23 cellular contexts compared by ENCODE assay signal in the genomic region with DNA sequence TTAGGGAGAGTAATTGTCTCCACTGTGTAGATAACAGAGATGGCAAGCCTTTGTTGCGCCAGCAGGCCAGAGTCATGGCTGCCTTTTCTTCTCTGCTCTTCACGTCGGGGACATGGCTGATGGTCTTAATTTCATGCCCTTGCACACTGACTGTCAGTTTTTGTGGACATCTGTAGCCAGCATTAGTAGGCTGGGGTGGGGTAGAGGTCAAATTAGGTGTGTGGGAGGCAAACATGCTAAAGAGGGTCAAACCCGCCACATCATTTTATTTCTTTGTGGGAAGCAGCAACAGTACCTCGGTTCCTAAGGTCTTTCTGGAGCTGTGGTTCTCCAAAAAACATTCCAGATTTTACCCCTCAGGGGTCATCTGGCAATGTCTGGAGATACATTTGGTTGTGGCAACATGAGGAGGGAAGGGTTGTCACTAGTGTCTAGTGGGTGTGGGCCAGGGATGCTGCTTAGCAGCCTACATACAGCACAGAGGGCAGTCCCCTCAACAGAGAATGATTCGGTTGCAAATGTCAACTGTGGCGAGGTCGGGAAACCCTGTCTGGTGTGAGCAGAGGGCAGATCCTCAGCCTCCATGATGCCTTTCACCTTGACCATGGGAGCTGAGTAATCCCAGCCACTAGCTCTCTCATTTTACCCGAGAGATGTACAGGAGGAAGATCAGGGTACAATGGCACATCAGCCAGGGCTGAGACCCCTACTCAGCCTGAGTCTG. TPM values are rescaled to one million over a fixed set of nuclear protein-coding genes. Genes with fewer than 3 reads are reported as not detected.
DNase-seq lines count a peak whose midpoint lies in the region; ATAC-seq, FAIRE-seq and TF ChIP-seq lines count a peak whose summit lies in the region.
"Had no signal": no experiment of that assay in that cellular context is flagged by ENCODE, and none has a peak within 500 bp of the region (broad histone marks: within the 10 kb centered on the region; RNA-seq: fewer than 3 reads in every experiment).

No MANE protein-coding gene starts in this region.

- H3K36me3 ChIP-seq in CD8-positive, alpha-beta T cell (ENCODE audit: insufficient read depth, low read length), result no peaks in the 10 kb centered on the region

- no peak for TF ChIP-seq CTCF in activated CD8-positive, alpha-beta T cell treated with anti-CD3 and anti-CD28 coated beads for 36 hours (IDR thresholded peaks at IDR 0.05)
- TF ChIP-seq CTCF in CD8-positive, alpha-beta T cell (IDR thresholded peaks at IDR 0.05), result no peak
- TF ChIP-seq CTCF in HFFc6 (IDR thresholded peaks at IDR 0.05), result no peak

- peak; percentile 79 for DNase-seq in activated CD8-positive, alpha-beta T cell treated with anti-CD3 and anti-CD28 coated beads for 36 hours
- no peak for DNase-seq in activated CD8-positive, alpha-beta T cell treated with anti-CD3 and anti-CD28 coated beads, Interleukin-2, amount 10 ng/mL, durations not matched to agents 7 days and 5 days
- no peak for DNase-seq in CD8-positive, alpha-beta T cell
- DNase-seq in activated naive CD8-positive, alpha-beta T cell treated with anti-CD3 and anti-CD28 coated beads for 36 hours, result no peak
- DNase-seq in stimulated activated effector memory CD8-positive, alpha-beta T cell treated with anti-CD3 and anti-CD28 coated beads, Interleukin-12 subunit alpha, Interleukin-12 subunit beta, amount 100 ng/mL, for 72 hours (ENCODE audit: low spot score in 2 of 2), result no peak
- DNase-seq in germinal center (ENCODE audit: low spot score) (no peak), urothelium cell line (ENCODE audit: low spot score) (no peak), HFFc6 (no peak)
- DNase-seq: amygdala, DMS 273 treated with DMSO at 0.1 percent for 48 hours, mammary epithelial cell, NCI-H1105, NCI-H2081 treated with DMSO at 0.1 percent for 48 hours, occipital lobe, SIG-M5, T-helper 1 cell, trophoblast cell had no signal

- intact Hi-C loops in activated CD8-positive, alpha-beta T cell treated with anti-CD3 and anti-CD28 coated beads for 36 hours (cut with micrococcal nuclease), result loop anchor here (2.0 kb wide), 1 partner anchor 88 kb away; no protein-coding TSS in a partner anchor
- intact Hi-C loops in CD8-positive, alpha-beta T cell (cut with DNase I, micrococcal nuclease), result no loop called here

- no peak for FAIRE-seq in urothelium cell line (lab: Jason Lieb, UNC)
- FAIRE-seq: bronchial epithelial cell, G401.6, GM18507 had no signal

- peaks cover 80% of the 10 kb centered on the region for H3K4me1 ChIP-seq in CD8-positive, alpha-beta T cell (ENCODE audit: insufficient read depth, low read length)

- peak overlapping the region; percentile 86 for H3K27ac Mint-ChIP-seq in activated CD8-positive, alpha-beta T cell treated with anti-CD3 and anti-CD28 coated beads for 36 hours
- no peak overlapping the region for H3K27ac Mint-ChIP-seq in activated CD8-positive, alpha-beta T cell treated with anti-CD3 and anti-CD28 coated beads, Interleukin-2, amount 10 ng/mL, durations not matched to agents 7 days and 5 days
- peak overlapping the region; percentile 82 for H3K27ac Mint-ChIP-seq in CD8-positive, alpha-beta T cell
- H3K27ac Mint-ChIP-seq in activated naive CD8-positive, alpha-beta T cell treated with anti-CD3 and anti-CD28 coated beads for 36 hours, result peak overlapping the region; percentile 49
- H3K27ac Mint-ChIP-seq in stimulated activated effector memory CD8-positive, alpha-beta T cell treated with anti-CD3 and anti-CD28 coated beads, Interleukin-12 subunit alpha, Interleukin-12 subunit beta, amount 100 ng/mL, for 72 hours, result peak overlapping the region; percentile 95
- H3K27ac Mint-ChIP-seq in HFFc6, result no peak overlapping the region; the same call in 1 of the 2 replicates
- H3K27ac Mint-ChIP-seq: GM23338 had no signal

- peaks cover 20% of the 10 kb centered on the region for H3K36me3 Mint-ChIP-seq in activated CD8-positive, alpha-beta T cell treated with anti-CD3 and anti-CD28 coated beads for 36 hours (ENCODE audit: low read depth)
- H3K36me3 Mint-ChIP-seq in activated CD8-positive, alpha-beta T cell treated with anti-CD3 and anti-CD28 coated beads, Interleukin-2, amount 10 ng/mL, durations not matched to agents 7 days and 5 days (ENCODE audit: low read depth), result peaks cover 13% of the 10 kb centered on the region
- H3K36me3 Mint-ChIP-seq in CD8-positive, alpha-beta T cell, result peaks cover 68% of the 10 kb centered on the region
- peaks cover 29% of the 10 kb centered on the region for H3K36me3 Mint-ChIP-seq in activated naive CD8-positive, alpha-beta T cell treated with anti-CD3 and anti-CD28 coated beads for 36 hours
- H3K36me3 Mint-ChIP-seq in stimulated activated effector memory CD8-positive, alpha-beta T cell treated with anti-CD3 and anti-CD28 coated beads, Interleukin-12 subunit alpha, Interleukin-12 subunit beta, amount 100 ng/mL, for 72 hours, result peaks cover 20% of the 10 kb centered on the region
- H3K36me3 Mint-ChIP-seq in HFFc6 (ENCODE audit: low read depth), result peaks cover 53% of the 10 kb centered on the region

- CTCF ChIA-PET in activated CD8-positive, alpha-beta T cell treated with anti-CD3 and anti-CD28 coated beads for 36 hours (lab: Charles Lee), result interaction anchor here (1.1 kb wide), 1 partner anchor 9 kb away, joined by 3 read pairs; no protein-coding TSS in a partner anchor
- CTCF ChIA-PET in activated CD8-positive, alpha-beta T cell treated with anti-CD3 and anti-CD28 coated beads, Interleukin-2, amount 10 ng/mL, durations not matched to agents 7 days and 5 days (lab: Charles Lee), result interaction anchor here (1.3 kb wide), 1 partner anchor 142 kb away, joined by 3 read pairs; no protein-coding TSS in a partner anchor
- CTCF ChIA-PET in CD8-positive, alpha-beta T cell (lab: Charles Lee), result interaction anchor here (2.1 kb wide), 1 partner anchor 13 kb away, joined by 4 read pairs; no protein-coding TSS in a partner anchor

- POLR2A ChIA-PET in activated CD8-positive, alpha-beta T cell treated with anti-CD3 and anti-CD28 coated beads for 36 hours (lab: Charles Lee), result interaction anchor here (0.7 to 3.2 kb wide), 8 partner anchors 8 to 147 kb away, joined by 3 to 17 read pairs (median 4); no protein-coding TSS in a partner anchor
- POLR2A ChIA-PET in activated CD8-positive, alpha-beta T cell treated with anti-CD3 and anti-CD28 coated beads, Interleukin-2, amount 10 ng/mL, durations not matched to agents 7 days and 5 days (lab: Charles Lee), result no interaction called here
- POLR2A ChIA-PET in CD8-positive, alpha-beta T cell (lab: Charles Lee), result interaction anchor here (1.3 kb wide), 2 partner anchors 11 to 12 kb away, joined by 3 read pairs; no protein-coding TSS in a partner anchor

- peak; percentile 78 for ATAC-seq in activated CD8-positive, alpha-beta T cell treated with anti-CD3 and anti-CD28 coated beads for 36 hours
- ATAC-seq in activated CD8-positive, alpha-beta T cell treated with anti-CD3 and anti-CD28 coated beads, Interleukin-2, amount 10 ng/mL, durations not matched to agents 7 days and 5 days, result no peak
- no peak for ATAC-seq in CD8-positive, alpha-beta T cell
- peak; percentile 67 for ATAC-seq in stimulated activated effector memory CD8-positive, alpha-beta T cell treated with anti-CD3 and anti-CD28 coated beads, Interleukin-12 subunit alpha, Interleukin-12 subunit beta, amount 100 ng/mL, for 72 hours
- ATAC-seq: GM23338 had no signal

- H3K4me3 Mint-ChIP-seq in activated CD8-positive, alpha-beta T cell treated with anti-CD3 and anti-CD28 coated beads for 36 hours, result no peak overlapping the region
- no peak overlapping the region for H3K4me3 Mint-ChIP-seq in activated CD8-positive, alpha-beta T cell treated with anti-CD3 and anti-CD28 coated beads, Interleukin-2, amount 10 ng/mL, durations not matched to agents 7 days and 5 days
- no peak overlapping the region for H3K4me3 Mint-ChIP-seq in CD8-positive, alpha-beta T cell
- H3K4me3 Mint-ChIP-seq in activated naive CD8-positive, alpha-beta T cell treated with anti-CD3 and anti-CD28 coated beads for 36 hours, result no peak overlapping the region
- peak overlapping the region; percentile 84 for H3K4me3 Mint-ChIP-seq in stimulated activated effector memory CD8-positive, alpha-beta T cell treated with anti-CD3 and anti-CD28 coated beads, Interleukin-12 subunit alpha, Interleukin-12 subunit beta, amount 100 ng/mL, for 72 hours
- no peak overlapping the region for H3K4me3 Mint-ChIP-seq in HFFc6
- H3K4me3 Mint-ChIP-seq: GM23338 had no signal

- peaks cover 89% of the 10 kb centered on the region for H3K4me1 Mint-ChIP-seq in activated CD8-positive, alpha-beta T cell treated with anti-CD3 and anti-CD28 coated beads for 36 hours (ENCODE audit: low read depth)
- peaks cover 57% of the 10 kb centered on the region for H3K4me1 Mint-ChIP-seq in activated CD8-positive, alpha-beta T cell treated with anti-CD3 and anti-CD28 coated beads, Interleukin-2, amount 10 ng/mL, durations not matched to agents 7 days and 5 days (ENCODE audit: low read depth)
- H3K4me1 Mint-ChIP-seq in CD8-positive, alpha-beta T cell (ENCODE audit: low read depth), result peaks cover 95% of the 10 kb centered on the region
- peaks cover 80% of the 10 kb centered on the region for H3K4me1 Mint-ChIP-seq in activated naive CD8-positive, alpha-beta T cell treated with anti-CD3 and anti-CD28 coated beads for 36 hours
- H3K4me1 Mint-ChIP-seq in stimulated activated effector memory CD8-positive, alpha-beta T cell treated with anti-CD3 and anti-CD28 coated beads, Interleukin-12 subunit alpha, Interleukin-12 subunit beta, amount 100 ng/mL, for 72 hours, result peaks cover 97% of the 10 kb centered on the region
- no peaks in the 10 kb centered on the region for H3K4me1 Mint-ChIP-seq in HFFc6 (ENCODE audit: low read depth)
- H3K4me1 Mint-ChIP-seq: GM23338 had no signal

- no peaks in the 10 kb centered on the region for H3K27me3 ChIP-seq in CD8-positive, alpha-beta T cell (ENCODE audit: insufficient read depth, low read length)

- H3K27me3 Mint-ChIP-seq in activated CD8-positive, alpha-beta T cell treated with anti-CD3 and anti-CD28 coated beads for 36 hours, result no peaks in the 10 kb centered on the region
- H3K27me3 Mint-ChIP-seq in activated CD8-positive, alpha-beta T cell treated with anti-CD3 and anti-CD28 coated beads, Interleukin-2, amount 10 ng/mL, durations not matched to agents 7 days and 5 days (ENCODE audit: low read depth), result peaks cover 7% of the 10 kb centered on the region
- no peaks in the 10 kb centered on the region for H3K27me3 Mint-ChIP-seq in CD8-positive, alpha-beta T cell (ENCODE audit: low read depth)
- no peaks in the 10 kb centered on the region for H3K27me3 Mint-ChIP-seq in activated naive CD8-positive, alpha-beta T cell treated with anti-CD3 and anti-CD28 coated beads for 36 hours
- H3K27me3 Mint-ChIP-seq in HFFc6 (ENCODE audit: insufficient read depth), result no peaks in the 10 kb centered on the region

- H3K27ac ChIP-seq in CD8-positive, alpha-beta T cell (ENCODE audit: low read depth, low read length), result no peak overlapping the region
- H3K27ac ChIP-seq: coronary artery had no signal

- H3K9me3 ChIP-seq in CD8-positive, alpha-beta T cell (ENCODE audit: low read length), result no peaks in the 10 kb centered on the region

- H3K9me3 Mint-ChIP-seq in activated CD8-positive, alpha-beta T cell treated with anti-CD3 and anti-CD28 coated beads for 36 hours, result no peaks in the 10 kb centered on the region
- no peaks in the 10 kb centered on the region for H3K9me3 Mint-ChIP-seq in activated CD8-positive, alpha-beta T cell treated with anti-CD3 and anti-CD28 coated beads, Interleukin-2, amount 10 ng/mL, durations not matched to agents 7 days and 5 days (ENCODE audit: insufficient read depth)
- H3K9me3 Mint-ChIP-seq in CD8-positive, alpha-beta T cell, result no peaks in the 10 kb centered on the region
- no peaks in the 10 kb centered on the region for H3K9me3 Mint-ChIP-seq in activated naive CD8-positive, alpha-beta T cell treated with anti-CD3 and anti-CD28 coated beads for 36 hours
- H3K9me3 Mint-ChIP-seq in stimulated activated effector memory CD8-positive, alpha-beta T cell treated with anti-CD3 and anti-CD28 coated beads, Interleukin-12 subunit alpha, Interleukin-12 subunit beta, amount 100 ng/mL, for 72 hours, result peaks cover 3% of the 10 kb centered on the region
- no peaks in the 10 kb centered on the region for H3K9me3 Mint-ChIP-seq in HFFc6
- H3K9me3 Mint-ChIP-seq: GM23338 had no signal

- H3K4me3 ChIP-seq in CD8-positive, alpha-beta T cell (ENCODE audit: low read depth, low read length), result no peak overlapping the region
- H3K4me3 ChIP-seq: coronary artery, GM23338, skin epidermis had no signal

RNA-seq across cellular contexts. Expression of gene RUNX1, which starts 14.7 kb away (rescaled TPM):
- total RNA-seq in activated CD8-positive, alpha-beta T cell treated with anti-CD3 and anti-CD28 coated beads for 36 hours, result 10 to 100 TPM; 18.7 to 19.0 TPM
- 10 to 100 TPM; 10.4 to 10.6 TPM for total RNA-seq in activated CD8-positive, alpha-beta T cell treated with anti-CD3 and anti-CD28 coated beads, Interleukin-2, amount 10 ng/mL, durations not matched to agents 7 days and 5 days
- total RNA-seq in CD8-positive, alpha-beta T cell, result 10 to 100 TPM; 39.3 to 43.1 TPM
- 10 to 100 TPM; 16.6 to 18.0 TPM for total RNA-seq in activated naive CD8-positive, alpha-beta T cell treated with anti-CD3 and anti-CD28 coated beads for 36 hours
- total RNA-seq in HFFc6 (2021; fragmentation: NEBNext Ultra II Directional; extraction: Animal tissue kit (Norgen Biotek cat#: 25700)), result 10 to 100 TPM; 57.4 to 78.9 (median 61.3) TPM

Comparison
In these comparisons a context has a peak if more than half of its experiments do, and no peak if none do; other contexts are left out.
1. ATAC-seq: peak in activated CD8-positive, alpha-beta T cell treated with anti-CD3 and anti-CD28 coated beads for 36 hours (single experiment) and stimulated activated effector memory CD8-positive, alpha-beta T cell treated with anti-CD3 and anti-CD28 coated beads, Interleukin-12 subunit alpha, Interleukin-12 subunit beta, amount 100 ng/mL, for 72 hours (single experiment); none in activated CD8-positive, alpha-beta T cell treated with anti-CD3 and anti-CD28 coated beads, Interleukin-2, amount 10 ng/mL, durations not matched to agents 7 days and 5 days (single experiment) and CD8-positive, alpha-beta T cell (single experiment).
2. H3K27ac Mint-ChIP-seq: peak in activated CD8-positive, alpha-beta T cell treated with anti-CD3 and anti-CD28 coated beads for 36 hours (single experiment), CD8-positive, alpha-beta T cell (single experiment), activated naive CD8-positive, alpha-beta T cell treated with anti-CD3 and anti-CD28 coated beads for 36 hours (single experiment) and stimulated activated effector memory CD8-positive, alpha-beta T cell treated with anti-CD3 and anti-CD28 coated beads, Interleukin-12 subunit alpha, Interleukin-12 subunit beta, amount 100 ng/mL, for 72 hours (single experiment); none in activated CD8-positive, alpha-beta T cell treated with anti-CD3 and anti-CD28 coated beads, Interleukin-2, amount 10 ng/mL, durations not matched to agents 7 days and 5 days (single experiment) and HFFc6 (single experiment).